21 cellular contexts compared by ENCODE assay signal in genomic region chr10:115065731-115066130, GRCh38. TPM values are rescaled to one million over a fixed set of nuclear protein-coding genes. Genes with fewer than 3 reads are reported as not detected.
DNase-seq lines count a peak whose midpoint lies in the region; ATAC-seq, FAIRE-seq and TF ChIP-seq lines count a peak whose summit lies in the region.
"Had no signal": no experiment of that assay in that cellular context is flagged by ENCODE, and none has a peak within 500 bp of the region (broad histone marks: within the 10 kb centered on the region; RNA-seq: fewer than 3 reads in every experiment).

No MANE protein-coding gene starts in this region.

- TF ChIP-seq RAD21 in H1 (IDR thresholded peaks at IDR 0.05 in 1 of 2, conservative IDR thresholded peaks at IDR 0.05 in 1 of 2; ENCODE audit: low read depth in 2 of 2, low read length in 2 of 2) = no peak

- no peak overlapping the region for H2BK20ac ChIP-seq in H1 (ENCODE audit: low read length)

- CTCF ChIA-PET in WTC11 (lab: Charles Lee) = no interaction called here
- CTCF ChIA-PET in H1 (lab: Charles Lee; ENCODE audit: partially characterized antibody) = no interaction called here
- CTCF ChIA-PET in naive thymus-derived CD4-positive, alpha-beta T cell (lab: Charles Lee) = no interaction called here

- no peak overlapping the region for H3K9ac ChIP-seq in H1 (replicated peaks in 1 of 4; ENCODE audit: extremely low read depth in 1 of 4, low read depth in 3 of 4, low read length in 3 of 4)
- no peak overlapping the region for H3K9ac ChIP-seq in mesendoderm (ENCODE audit: low read length)
- H3K9ac ChIP-seq in smooth muscle cell (ENCODE audit: low read depth) = peak overlapping the region; percentile 13

- H3K27me3 ChIP-seq in H1 (replicated peaks in 1 of 4; ENCODE audit: control insufficient read depth in 3 of 4, extremely low read depth in 1 of 4, insufficient read depth in 3 of 4, low read length in 3 of 4) (no peaks in the 10 kb centered on the region), mesendoderm (ENCODE audit: insufficient read depth, low read length, poor library complexity) (no peaks in the 10 kb centered on the region), smooth muscle cell (ENCODE audit: low read depth) (no peaks in the 10 kb centered on the region)
- H3K27me3 ChIP-seq in naive thymus-derived CD4-positive, alpha-beta T cell (ENCODE audit: control insufficient read depth in 2 of 2, insufficient read depth in 2 of 2, low read length in 2 of 2) = peaks cover 0 to 4% of the 10 kb centered on the region in 2 donors
- H3K27me3 ChIP-seq: BE2C had no signal

- H3K56ac ChIP-seq in H1 (replicated peaks; ENCODE audit: insufficient read length, low read depth, low read length) (no peak overlapping the region), mesendoderm (ENCODE audit: low read length) (no peak overlapping the region)

- no peak overlapping the region for H3K4me3 Mint-ChIP-seq in WTC11
- H3K4me3 Mint-ChIP-seq in naive thymus-derived CD4-positive, alpha-beta T cell = no peak overlapping the region
- H3K4me3 Mint-ChIP-seq: CD8-positive, alpha-beta T cell had no signal

- H3K18ac ChIP-seq in H1 (ENCODE audit: extremely low read depth, low read length) (no peak overlapping the region), mesendoderm (ENCODE audit: low read length) (peak overlapping the region; percentile 1)

- H3K23ac ChIP-seq in H1 (ENCODE audit: insufficient read length) (no peak overlapping the region), mesendoderm (ENCODE audit: low read length) (no peak overlapping the region)

- no peaks in the 10 kb centered on the region for H3K9me3 ChIP-seq in H1 (ENCODE audit: insufficient read depth in 2 of 2, low read depth in 1 of 2, low read length in 1 of 2)
- H3K9me3 ChIP-seq in smooth muscle cell (replicated peaks; ENCODE audit: low read depth) = no peaks in the 10 kb centered on the region
- H3K9me3 ChIP-seq in naive thymus-derived CD4-positive, alpha-beta T cell (ENCODE audit: control insufficient read depth in 2 of 3, low read length in 3 of 3) = no peaks in the 10 kb centered on the region
- H3K9me3 ChIP-seq: BE2C had no signal

- FAIRE-seq in H1 (lab: Jason Lieb, UNC) (no peak), H54 (lab: Jason Lieb, UNC) (no peak)
- FAIRE-seq: A549, D721Med, GM12892, K562 had no signal

- no peak overlapping the region for H3K4me3 ChIP-seq in H1 (ENCODE audit: extremely low read depth in 1 of 4, insufficient read depth in 2 of 4, low read depth in 3 of 4, low read length in 4 of 4)
- H3K4me3 ChIP-seq in mesendoderm (ENCODE audit: low read length) = no peak overlapping the region
- no peak overlapping the region for H3K4me3 ChIP-seq in smooth muscle cell
- H3K4me3 ChIP-seq in naive thymus-derived CD4-positive, alpha-beta T cell (ENCODE audit: low read length) = no peak overlapping the region
- H3K4me3 ChIP-seq: A549, K562 had no signal

- H2BK120ac ChIP-seq in H1 (replicated peaks; ENCODE audit: low read depth, low read length) = no peak overlapping the region
- H2BK120ac ChIP-seq in mesendoderm (ENCODE audit: low read depth, low read length) = no peak overlapping the region

- H3K79me2 ChIP-seq in H1 (ENCODE audit: control insufficient read depth in 1 of 2, insufficient read depth in 2 of 2, low read length in 2 of 2) = no peaks in the 10 kb centered on the region
- H3K79me2 ChIP-seq in mesendoderm (ENCODE audit: control insufficient read depth, insufficient read depth, low read length) = no peaks in the 10 kb centered on the region
- H3K79me2 ChIP-seq in smooth muscle cell (ENCODE audit: low read depth) = no peaks in the 10 kb centered on the region

- ATAC-seq in WTC11 = peak; percentile 23; the same call in 1 of the 2 replicates
- no peak for ATAC-seq in naive thymus-derived CD4-positive, alpha-beta T cell
- ATAC-seq: A549; CD8-positive, alpha-beta T cell; HCT116; K562 had no signal

- peaks cover 40% of the 10 kb centered on the region for H3K4me1 Mint-ChIP-seq in WTC11
- H3K4me1 Mint-ChIP-seq in naive thymus-derived CD4-positive, alpha-beta T cell = no peaks in the 10 kb centered on the region

- POLR2A ChIA-PET in WTC11 (lab: Charles Lee) = no interaction called here
- POLR2A ChIA-PET in H1 (lab: Charles Lee; ENCODE audit: partially characterized antibody) = no interaction called here
- POLR2A ChIA-PET in naive thymus-derived CD4-positive, alpha-beta T cell (lab: Charles Lee) = no interaction called here

- no peaks in the 10 kb centered on the region for H3K79me1 ChIP-seq in H1 (ENCODE audit: low read depth, low read length)
- H3K79me1 ChIP-seq in mesendoderm (ENCODE audit: low read length) = no peaks in the 10 kb centered on the region

- peaks cover 11% of the 10 kb centered on the region for H3K9me3 Mint-ChIP-seq in WTC11
- H3K9me3 Mint-ChIP-seq in naive thymus-derived CD4-positive, alpha-beta T cell = no peaks in the 10 kb centered on the region
- H3K9me3 Mint-ChIP-seq: CD8-positive, alpha-beta T cell had no signal

- WGBS in H1 (ENCODE audit: extremely low coverage in 1 of 2, insufficient coverage in 1 of 2, insufficient read length in 1 of 2, insufficient replicate concordance in 2 of 2, low coverage in 1 of 2, low lambda C conversion rate in 2 of 2, missing lambda C conversion rate in 1 of 2), 2 experiments = 81% methylated on average over 7 of the region's 7 CpGs; no CpG with 5 or more reads in 1 of the 2 experiments
- WGBS in mesendoderm (ENCODE audit: extremely low coverage, insufficient coverage, low lambda C conversion rate) = no CpG with 5 or more reads among the region's 7 CpGs
- WGBS in smooth muscle cell (ENCODE audit: low lambda C conversion rate) = 19% methylated on average over 7 of the region's 7 CpGs

- intact Hi-C loops in naive thymus-derived CD4-positive, alpha-beta T cell (cut with micrococcal nuclease) = no loop called here

- no peak overlapping the region for H3K27ac Mint-ChIP-seq in WTC11
- H3K27ac Mint-ChIP-seq in naive thymus-derived CD4-positive, alpha-beta T cell = no peak overlapping the region
- H3K27ac Mint-ChIP-seq: CD8-positive, alpha-beta T cell had no signal

- H2BK12ac ChIP-seq in H1 (ENCODE audit: low read depth, low read length) = no peak overlapping the region

- no peaks in the 10 kb centered on the region; the same call in none of the 2 replicates for H3K27me3 Mint-ChIP-seq in WTC11 (ENCODE audit: low read depth)
- H3K27me3 Mint-ChIP-seq in naive thymus-derived CD4-positive, alpha-beta T cell = peaks cover 10 to 57% (median 29%) of the 10 kb centered on the region in 5 donors

- no peak for TF ChIP-seq EP300 in H1 (IDR thresholded peaks at IDR 0.05; ENCODE audit: borderline replicate concordance in 1 of 2, low read depth in 2 of 2, low read length in 2 of 2)

- no peak for TF ChIP-seq POLR2A in H1 (IDR thresholded peaks at IDR 0.05; ENCODE audit: control extremely low read depth in 1 of 2, low read depth in 2 of 2, low read length in 2 of 2)
- TF ChIP-seq POLR2A in H54 (IDR thresholded peaks at IDR 0.05; ENCODE audit: low read depth, low read length) = no peak

- H4K91ac ChIP-seq in H1 (replicated peaks; ENCODE audit: insufficient read length, low read length) = no peak overlapping the region

- peaks cover 3% of the 10 kb centered on the region for H3F3A ChIP-seq in smooth muscle cell (ENCODE audit: low read depth)

- H4K20me1 ChIP-seq in H1 (replicated peaks in 1 of 2; ENCODE audit: control insufficient read depth in 1 of 2, insufficient read depth in 2 of 2, low read length in 2 of 2) (no peaks in the 10 kb centered on the region), smooth muscle cell (ENCODE audit: low read depth) (no peaks in the 10 kb centered on the region)

- no peak overlapping the region for H4K5ac ChIP-seq in H1 (ENCODE audit: insufficient read length, low read depth, low read length)
- no peak overlapping the region for H4K5ac ChIP-seq in mesendoderm (ENCODE audit: low read length)

- no peaks in the 10 kb centered on the region for H3K36me3 ChIP-seq in H1 (ENCODE audit: control insufficient read depth in 2 of 4, insufficient read depth in 4 of 4, low read length in 3 of 4)
- H3K36me3 ChIP-seq in mesendoderm (ENCODE audit: control insufficient read depth, insufficient read depth, low read length) = no peaks in the 10 kb centered on the region
- H3K36me3 ChIP-seq in smooth muscle cell (ENCODE audit: low read depth) = no peaks in the 10 kb centered on the region
- H3K36me3 ChIP-seq in naive thymus-derived CD4-positive, alpha-beta T cell (ENCODE audit: control insufficient read depth in 2 of 3, insufficient read depth in 3 of 3, low read length in 3 of 3) = no peaks in the 10 kb centered on the region
- H3K36me3 ChIP-seq: BE2C had no signal

- H4K8ac ChIP-seq in H1 (ENCODE audit: extremely low read depth, insufficient read depth, low read length) (no peak overlapping the region), mesendoderm (ENCODE audit: low read depth, low read length) (no peak overlapping the region)

- H3K4me2 ChIP-seq in H1 (ENCODE audit: insufficient read depth in 1 of 2, low read depth in 2 of 2, low read length in 2 of 2) = no peak overlapping the region
- H3K4me2 ChIP-seq in mesendoderm (ENCODE audit: low read length) = no peak overlapping the region
- H3K4me2 ChIP-seq in smooth muscle cell = peak overlapping the region; percentile 69
- H3K4me2 ChIP-seq: A549 had no signal

- H2AK5ac ChIP-seq in H1 (ENCODE audit: low read depth, low read length) (no peak overlapping the region), mesendoderm (ENCODE audit: low read length) (no peak overlapping the region)

- H2BK15ac ChIP-seq in H1 (ENCODE audit: low read length) = no peak overlapping the region
- no peak overlapping the region for H2BK15ac ChIP-seq in mesendoderm (replicated peaks; ENCODE audit: low read depth)

- peaks cover 0 to 3% (median under 1%) of the 10 kb centered on the region in 4 experiments; a peak in 2 of 7 replicates for H3K4me1 ChIP-seq in H1 (replicated peaks in 1 of 4; ENCODE audit: control insufficient read depth in 3 of 4, insufficient read depth in 4 of 4, low read length in 3 of 4)
- peaks cover 3% of the 10 kb centered on the region for H3K4me1 ChIP-seq in mesendoderm (ENCODE audit: control insufficient read depth, low read depth, low read length)
- no peaks in the 10 kb centered on the region for H3K4me1 ChIP-seq in smooth muscle cell (ENCODE audit: low read depth)
- no peaks in the 10 kb centered on the region for H3K4me1 ChIP-seq in naive thymus-derived CD4-positive, alpha-beta T cell (ENCODE audit: control insufficient read depth in 2 of 2, insufficient read depth in 2 of 2, low read length in 2 of 2)
- H3K4me1 ChIP-seq: A549 had no signal

- DNase-seq in WTC11 (ENCODE audit: low spot score) (no peak), H1 (ENCODE audit: low read depth in 1 of 2, low spot score in 2 of 2) (no peak), mesendoderm (peak; percentile 80), smooth muscle cell (lab: John Stamatoyannopoulos, UW; ENCODE audit: unreplicated experiment) (no peak), H54 (ENCODE audit: insufficient read length, low spot score) (no peak)
- no peak for DNase-seq in naive thymus-derived CD4-positive, alpha-beta T cell
- no peak for DNase-seq in effector CD4-positive, alpha-beta T cell
- DNase-seq: BE2C; CD8-positive, alpha-beta T cell; COR-L47; DMS153; DMS79 treated with DMSO at 0.1 percent for 48 hours; EL; GDM1; GOT3 had no signal

- no peak overlapping the region for H3K14ac ChIP-seq in H1 (ENCODE audit: insufficient read length)

- H2AFZ ChIP-seq in H1 (ENCODE audit: low read length) (0 out of 2 replicates have a peak overlapping the region, but pooled peaks have one; percentile 5), smooth muscle cell (ENCODE audit: low read depth) (peak overlapping the region; percentile 85)

- no peaks in the 10 kb centered on the region for H3K36me3 Mint-ChIP-seq in WTC11
- H3K36me3 Mint-ChIP-seq in naive thymus-derived CD4-positive, alpha-beta T cell = no peaks in the 10 kb centered on the region
- H3K36me3 Mint-ChIP-seq: CD8-positive, alpha-beta T cell had no signal

- no peak overlapping the region for H3K4ac ChIP-seq in H1 (replicated peaks; ENCODE audit: insufficient read length, low read depth, low read length)
- H3K4ac ChIP-seq in mesendoderm (ENCODE audit: low read depth, low read length) = no peak overlapping the region

- no peak for TF ChIP-seq CTCF in WTC11 (IDR thresholded peaks at IDR 0.05)
- TF ChIP-seq CTCF in H1 (IDR thresholded peaks at IDR 0.05; ENCODE audit: control extremely low read depth in 1 of 3, insufficient read depth in 1 of 3, low read depth in 1 of 3, low read length in 3 of 3) = no peak
- TF ChIP-seq CTCF in smooth muscle cell (IDR thresholded peaks at IDR 0.05; ENCODE audit: borderline replicate concordance, insufficient read depth, poor library complexity, severe bottlenecking) = no peak

- H3K23me2 ChIP-seq in H1 (ENCODE audit: low read depth, low read length) = no peaks in the 10 kb centered on the region

- H2BK5ac ChIP-seq in H1 (ENCODE audit: low read depth, low read length) (no peak overlapping the region), mesendoderm (ENCODE audit: low read length) (no peak overlapping the region)

- H3K27ac ChIP-seq in H1 (ENCODE audit: low read depth, low read length) = no peak overlapping the region
- no peak overlapping the region for H3K27ac ChIP-seq in mesendoderm (ENCODE audit: low read depth, low read length)
- H3K27ac ChIP-seq in smooth muscle cell (ENCODE audit: low read depth) = peak overlapping the region; percentile 64
- no peak overlapping the region for H3K27ac ChIP-seq in naive thymus-derived CD4-positive, alpha-beta T cell (ENCODE audit: low read depth, low read length)
- H3K27ac ChIP-seq: A549, C4-2B had no signal

RNA-seq across cellular contexts. Expression of gene ATRNL1, which starts 27.4 kb away (rescaled TPM):
- total RNA-seq in WTC11 (2021) = 25.0 to 28.7 TPM (median 26.7 TPM) in 3 replicates
- total RNA-seq in H1 (2021; fragmentation: NEBNext Ultra II Directional; extraction: Animal tissue kit (Norgen Biotek cat#: 25700)) = 17.6 and 18.4 TPM in 2 replicates
- 2.9 and 5.1 TPM in 2 replicates for polyA plus RNA-seq in H1 (2011; rRNA removed)
- polyA plus RNA-seq in H1 (2011; cell fraction: cytosol; rRNA removed) = 5.8 TPM
- 3.9 TPM for polyA plus RNA-seq in H1 (2011; cell fraction: nucleus; rRNA removed)
- polyA plus RNA-seq in H1 (2012, experiment 1 of 2) = 4.6 to 6.0 TPM (median 5.0 TPM) in 4 replicates
- polyA plus RNA-seq in H1 (2012, experiment 2 of 2) = 2.0 TPM
- 6.0 TPM for polyA plus RNA-seq in H1 (2013, experiment 1 of 2)
- 6.0 TPM for polyA plus RNA-seq in H1 (2013, experiment 2 of 2)
- 41.0 and 57.2 TPM in 2 replicates for polyA minus RNA-seq in H1 (2011; rRNA and poly(A)+ RNA removed)
- 22.3 TPM for polyA minus RNA-seq in H1 (2011; cell fraction: cytosol; rRNA and poly(A)+ RNA removed)
- polyA minus RNA-seq in H1 (2011; cell fraction: nucleus; rRNA and poly(A)+ RNA removed) = 122 TPM
- 5.6 TPM for polyA plus RNA-seq in mesendoderm (2013, experiment 1 of 2)
- polyA plus RNA-seq in mesendoderm (2013, experiment 2 of 2) = 4.7 TPM
- 14.9 and 21.4 TPM in 2 replicates for total RNA-seq in smooth muscle cell
- 2.7 and 3.3 TPM in 2 replicates for polyA plus RNA-seq in smooth muscle cell
- total RNA-seq in naive thymus-derived CD4-positive, alpha-beta T cell = 1 to 10 TPM in 1 of 5 experiments, under 1 TPM in 1, not detected in 3; 0.46 to 1.0 TPM
- polyA plus RNA-seq in naive thymus-derived CD4-positive, alpha-beta T cell = not detected
- total RNA-seq: CD8-positive, alpha-beta T cell had no signal
- polyA plus RNA-seq: K562 had no signal
